17 cellular contexts compared by ENCODE assay signal in genomic region chr6:90382760-90383159, GRCh38.
DNase-seq lines count a peak whose midpoint lies in the region; ATAC-seq and TF ChIP-seq lines count a peak whose summit lies in the region.
"Had no signal": no experiment of that assay in that cellular context is flagged by ENCODE, and none has a peak within 500 bp of the region (broad histone marks: within the 10 kb centered on the region; RNA-seq: fewer than 3 reads in every experiment).

No MANE protein-coding gene starts in this region.

- no peaks in the 10 kb centered on the region for H3K27me3 ChIP-seq in Loucy (ENCODE audit: insufficient read depth, low read length, poor library complexity, severe bottlenecking)
- no peaks in the 10 kb centered on the region for H3K27me3 ChIP-seq in CD8-positive, alpha-beta T cell (ENCODE audit: insufficient read depth, low read length)

- H3K9ac ChIP-seq in Loucy (ENCODE audit: low read depth, low read length, poor library complexity, severe bottlenecking), result peak overlapping the region; percentile 38

- no peaks in the 10 kb centered on the region for H3K9me3 Mint-ChIP-seq in activated CD4-positive, alpha-beta memory T cell treated with anti-CD3 and anti-CD28 coated beads, Interleukin-2, amount 10 ng/mL, durations not matched to agents 7 days and 5 days
- H3K9me3 Mint-ChIP-seq in activated CD4-positive, alpha-beta memory T cell treated with anti-CD3 and anti-CD28 coated beads for 36 hours, result no peaks in the 10 kb centered on the region
- H3K9me3 Mint-ChIP-seq in memory B cell (no peaks in the 10 kb centered on the region), WTC11 (no peaks in the 10 kb centered on the region)
- no peaks in the 10 kb centered on the region for H3K9me3 Mint-ChIP-seq in CD8-positive, alpha-beta T cell

- CTCF ChIA-PET in activated CD4-positive, alpha-beta memory T cell treated with anti-CD3 and anti-CD28 coated beads, Interleukin-2, amount 10 ng/mL, durations not matched to agents 7 days and 5 days (lab: Charles Lee), result interaction anchor here (0.7 to 1.2 kb wide), 6 partner anchors 10 to 442 kb away, joined by 3 to 6 read pairs (median 3); no protein-coding TSS in a partner anchor
- CTCF ChIA-PET in activated CD4-positive, alpha-beta memory T cell treated with anti-CD3 and anti-CD28 coated beads for 36 hours (lab: Charles Lee), result interaction anchor here (0.6 kb wide), 1 partner anchor 29 kb away, joined by 3 read pairs; no protein-coding TSS in a partner anchor
- CTCF ChIA-PET in CD8-positive, alpha-beta T cell (lab: Charles Lee), result interaction anchor here (0.7 to 2.4 kb wide), 5 partner anchors 10 to 442 kb away, joined by 3 to 14 read pairs (median 4); no protein-coding TSS in a partner anchor
- CTCF ChIA-PET in WTC11 (lab: Charles Lee), result interaction anchor here (1.2 to 1.7 kb wide), 3 partner anchors 11 to 96 kb away, joined by 4 to 6 read pairs (median 4); no protein-coding TSS in a partner anchor

- peak overlapping the region; percentile 4 for H3K27ac Mint-ChIP-seq in activated CD4-positive, alpha-beta memory T cell treated with anti-CD3 and anti-CD28 coated beads, Interleukin-2, amount 10 ng/mL, durations not matched to agents 7 days and 5 days
- no peak overlapping the region for H3K27ac Mint-ChIP-seq in activated CD4-positive, alpha-beta memory T cell treated with anti-CD3 and anti-CD28 coated beads for 36 hours
- H3K27ac Mint-ChIP-seq in memory B cell (peak overlapping the region; percentile 92), WTC11 (no peak overlapping the region)
- H3K27ac Mint-ChIP-seq in CD8-positive, alpha-beta T cell, result no peak overlapping the region

- H3K27me3 Mint-ChIP-seq in activated CD4-positive, alpha-beta memory T cell treated with anti-CD3 and anti-CD28 coated beads, Interleukin-2, amount 10 ng/mL, durations not matched to agents 7 days and 5 days, result peaks cover 25% of the 10 kb centered on the region
- no peaks in the 10 kb centered on the region for H3K27me3 Mint-ChIP-seq in activated CD4-positive, alpha-beta memory T cell treated with anti-CD3 and anti-CD28 coated beads for 36 hours
- H3K27me3 Mint-ChIP-seq in memory B cell (peaks cover 3% of the 10 kb centered on the region), WTC11 (ENCODE audit: low read depth) (no peaks in the 10 kb centered on the region)
- H3K27me3 Mint-ChIP-seq in CD8-positive, alpha-beta T cell (ENCODE audit: low read depth), result peaks cover 2% of the 10 kb centered on the region

- intact Hi-C loops in activated CD4-positive, alpha-beta memory T cell treated with anti-CD3 and anti-CD28 coated beads for 36 hours (cut with micrococcal nuclease), result no loop called here
- intact Hi-C loops in CD8-positive, alpha-beta T cell (cut with DNase I, micrococcal nuclease), result no loop called here

- no peaks in the 10 kb centered on the region for H3K9me3 ChIP-seq in Loucy (ENCODE audit: insufficient read depth, low read depth, low read length)
- no peaks in the 10 kb centered on the region for H3K9me3 ChIP-seq in CD8-positive, alpha-beta T cell (ENCODE audit: low read length)
- H3K9me3 ChIP-seq: Caco-2 had no signal

- no peak overlapping the region for H3K4me3 Mint-ChIP-seq in activated CD4-positive, alpha-beta memory T cell treated with anti-CD3 and anti-CD28 coated beads, Interleukin-2, amount 10 ng/mL, durations not matched to agents 7 days and 5 days
- no peak overlapping the region for H3K4me3 Mint-ChIP-seq in activated CD4-positive, alpha-beta memory T cell treated with anti-CD3 and anti-CD28 coated beads for 36 hours
- H3K4me3 Mint-ChIP-seq in memory B cell (peak overlapping the region; percentile 47), WTC11 (no peak overlapping the region)
- H3K4me3 Mint-ChIP-seq in CD8-positive, alpha-beta T cell, result no peak overlapping the region

- H3K4me1 Mint-ChIP-seq in activated CD4-positive, alpha-beta memory T cell treated with anti-CD3 and anti-CD28 coated beads, Interleukin-2, amount 10 ng/mL, durations not matched to agents 7 days and 5 days, result peaks cover 22% of the 10 kb centered on the region
- peaks cover 22% of the 10 kb centered on the region for H3K4me1 Mint-ChIP-seq in activated CD4-positive, alpha-beta memory T cell treated with anti-CD3 and anti-CD28 coated beads for 36 hours (ENCODE audit: low read depth)
- peaks cover 42% of the 10 kb centered on the region for H3K4me1 Mint-ChIP-seq in memory B cell
- H3K4me1 Mint-ChIP-seq in CD8-positive, alpha-beta T cell (ENCODE audit: low read depth), result peaks cover 24% of the 10 kb centered on the region
- H3K4me1 Mint-ChIP-seq in WTC11, result peaks cover 47% of the 10 kb centered on the region

- no peak for DNase-seq in activated CD4-positive, alpha-beta memory T cell treated with anti-CD3 and anti-CD28 coated beads, Interleukin-2, amount 10 ng/mL, durations not matched to agents 7 days and 5 days
- no peak for DNase-seq in activated CD4-positive, alpha-beta memory T cell treated with anti-CD3 and anti-CD28 coated beads for 36 hours
- DNase-seq in memory B cell (ENCODE audit: low spot score in 2 of 2), result no peak
- no peak for DNase-seq in CD8-positive, alpha-beta T cell
- DNase-seq in WTC11 (ENCODE audit: low spot score), result no peak
- DNase-seq: 8988T, Caco-2, NCI-H1092, NCI-H146, NCI-H2081, NCI-H510A treated with DMSO at 0.1 percent for 48 hours, SIG-M5 had no signal

- peak overlapping the region; percentile 5 for H3K4me3 ChIP-seq in Loucy (ENCODE audit: low read length, poor library complexity, severe bottlenecking)
- no peak overlapping the region for H3K4me3 ChIP-seq in CD8-positive, alpha-beta T cell (ENCODE audit: low read depth, low read length)

- TF ChIP-seq POLR2A in GM18505 (IDR thresholded peaks at IDR 0.05; ENCODE audit: borderline replicate concordance, extremely low read depth, insufficient read depth, insufficient read length), result no peak

- H3K36me3 ChIP-seq in Loucy (ENCODE audit: insufficient read depth, low read length), result no peaks in the 10 kb centered on the region
- H3K36me3 ChIP-seq in CD8-positive, alpha-beta T cell (ENCODE audit: insufficient read depth, low read length), result no peaks in the 10 kb centered on the region

- no peaks in the 10 kb centered on the region for H3K79me2 ChIP-seq in Loucy (ENCODE audit: insufficient read depth, low read length)

- H3F3A ChIP-seq in Loucy (ENCODE audit: low read depth), result no peaks in the 10 kb centered on the region

- H3K9me2 ChIP-seq in Loucy (replicated peaks; ENCODE audit: low read depth, low read length), result no peaks in the 10 kb centered on the region

- H3K4me2 ChIP-seq in Loucy (ENCODE audit: low read depth, low read length, poor library complexity, severe bottlenecking), result peak overlapping the region; percentile 48

- POLR2A ChIA-PET in activated CD4-positive, alpha-beta memory T cell treated with anti-CD3 and anti-CD28 coated beads, Interleukin-2, amount 10 ng/mL, durations not matched to agents 7 days and 5 days (lab: Charles Lee), result interaction anchor here (0.6 to 1.6 kb wide), 6 partner anchors 11 to 98 kb away, joined by 3 to 5 read pairs (median 4); no protein-coding TSS in a partner anchor
- POLR2A ChIA-PET in activated CD4-positive, alpha-beta memory T cell treated with anti-CD3 and anti-CD28 coated beads for 36 hours (lab: Charles Lee), result interaction anchor here (1.0 to 1.1 kb wide), 2 partner anchors 13 to 109 kb away, joined by 3 to 4 read pairs; no protein-coding TSS in a partner anchor
- POLR2A ChIA-PET in CD8-positive, alpha-beta T cell (lab: Charles Lee), result interaction anchor here (1.0 to 1.3 kb wide), 3 partner anchors 11 to 31 kb away, joined by 3 to 5 read pairs (median 3); no protein-coding TSS in a partner anchor
- POLR2A ChIA-PET in WTC11 (lab: Charles Lee), result no interaction called here

- H3K27ac ChIP-seq in CD8-positive, alpha-beta T cell (ENCODE audit: low read depth, low read length), result no peak overlapping the region
- H3K27ac ChIP-seq: C4-2B had no signal

- ATAC-seq in GM18505 (IDR thresholded peaks at IDR 0.05; ENCODE audit: unreplicated experiment), result peak; percentile 21
- ATAC-seq in memory B cell (ENCODE audit: low read depth), result no peak
- no peak for ATAC-seq in GM21576 (IDR thresholded peaks at IDR 0.05; ENCODE audit: unreplicated experiment)
- no peak for ATAC-seq in CD8-positive, alpha-beta T cell
- ATAC-seq in WTC11, result no peak
- ATAC-seq: HCT116 had no signal

- peak; percentile 25; the same call in 1 of the 2 replicates for TF ChIP-seq CTCF in Loucy (conservative IDR thresholded peaks at IDR 0.05; ENCODE audit: low read length)
- no peak for TF ChIP-seq CTCF in CD8-positive, alpha-beta T cell (IDR thresholded peaks at IDR 0.05)
- TF ChIP-seq CTCF in WTC11 (IDR thresholded peaks at IDR 0.05), result no peak

- H2AFZ ChIP-seq in Loucy (ENCODE audit: low read length), result peak overlapping the region; percentile 49; the same call in 1 of the 2 replicates

- H3K36me3 Mint-ChIP-seq in activated CD4-positive, alpha-beta memory T cell treated with anti-CD3 and anti-CD28 coated beads, Interleukin-2, amount 10 ng/mL, durations not matched to agents 7 days and 5 days (ENCODE audit: low read depth), result no peaks in the 10 kb centered on the region
- H3K36me3 Mint-ChIP-seq in activated CD4-positive, alpha-beta memory T cell treated with anti-CD3 and anti-CD28 coated beads for 36 hours, result no peaks in the 10 kb centered on the region
- H3K36me3 Mint-ChIP-seq in memory B cell, result no peaks in the 10 kb centered on the region
- no peaks in the 10 kb centered on the region for H3K36me3 Mint-ChIP-seq in CD8-positive, alpha-beta T cell
- no peaks in the 10 kb centered on the region for H3K36me3 Mint-ChIP-seq in WTC11

- H3K4me1 ChIP-seq in Loucy (ENCODE audit: insufficient read depth, low read length, poor library complexity, severe bottlenecking), result peaks cover 42% of the 10 kb centered on the region
- H3K4me1 ChIP-seq in CD8-positive, alpha-beta T cell (ENCODE audit: insufficient read depth, low read length), result peaks cover 13% of the 10 kb centered on the region
- H3K4me1 ChIP-seq: Caco-2 had no signal

- H4K20me1 ChIP-seq in Loucy (ENCODE audit: insufficient read depth, low read length, poor library complexity, severe bottlenecking), result no peaks in the 10 kb centered on the region

TF ChIP-seq in WTC11, 78 proteins besides CTCF, POLR2A, EP300 and RAD21:
- TF ChIP-seq PREB (CRISPR knock-in tag; IDR thresholded peaks at IDR 0.05; ENCODE audit: borderline replicate concordance) (no peak), ZNF671 (CRISPR knock-in tag; IDR thresholded peaks at IDR 0.05) (no peak), GRHL2 (CRISPR knock-in tag; IDR thresholded peaks at IDR 0.05; ENCODE audit: insufficient replicate concordance, severe bottlenecking) (no peak)

Comparison
In these comparisons a context has a peak if more than half of its experiments do, and no peak if none do; other contexts are left out.
1. H3K27ac Mint-ChIP-seq: peak in activated CD4-positive, alpha-beta memory T cell treated with anti-CD3 and anti-CD28 coated beads, Interleukin-2, amount 10 ng/mL, durations not matched to agents 7 days and 5 days (single experiment) and memory B cell (single experiment); none in activated CD4-positive, alpha-beta memory T cell treated with anti-CD3 and anti-CD28 coated beads for 36 hours (single experiment), CD8-positive, alpha-beta T cell (single experiment) and WTC11 (single experiment).